ENCODE assay signal across 32 cellular contexts in genomic region chr16:2949705-2950399, GRCh38. TPM values are rescaled to one million over a fixed set of nuclear protein-coding genes. Genes with fewer than 3 reads are reported as not detected.
"Had no signal": no experiment of that assay in that cellular context is flagged by ENCODE, and none has a peak within 500 bp of the region (broad histone marks: within the 10 kb centered on the region; RNA-seq: fewer than 3 reads in every experiment).

No MANE protein-coding gene starts in this region.

- H2AFZ ChIP-seq: parathyroid adenoma had no signal

- H3K4me1 ChIP-seq: esophagus muscularis mucosa, foreskin keratinocyte, heart right ventricle, uterus had no signal

- H3K36me3 ChIP-seq: uterus had no signal

- H3K9ac ChIP-seq: parathyroid adenoma had no signal

- H3K27me3 Mint-ChIP-seq: activated CD4-positive, alpha-beta T cell treated with anti-CD3 and anti-CD28 coated beads, Interleukin-2, amount 10 ng/mL, durations not matched to agents 24 days and 14 days; activated naive CD4-positive, alpha-beta T cell treated with anti-CD3 and anti-CD28 coated beads, Interleukin-2, amount 50 U/mL, for 24 hours; activated naive CD8-positive, alpha-beta T cell treated with anti-CD3 and anti-CD28 coated beads, Interleukin-2, amount 50 U/mL, for 24 hours; stimulated activated naive CD8-positive, alpha-beta T cell treated with anti-CD3 and anti-CD28 coated beads, Interleukin-15, Interleukin-2, amounts not matched to agents 100 ng/mL and 50 ng/mL, for 24 hours; T-helper 17 cell had no signal

- H3K79me2 ChIP-seq: parathyroid adenoma had no signal

- H3K9me3 ChIP-seq: esophagus muscularis mucosa, heart right ventricle, thoracic aorta, uterus had no signal

- DNase-seq: activated CD4-positive, alpha-beta memory T cell treated with anti-CD3 and anti-CD28 coated beads for 36 hours; activated CD4-positive, alpha-beta T cell treated with anti-CD3 and anti-CD28 coated beads, Interleukin-2, amount 10 ng/mL, durations not matched to agents 24 days and 14 days; activated CD4-positive, CD25-positive, alpha-beta regulatory T cell treated with anti-CD3 and anti-CD28 coated beads, Interleukin-2, amount 50 U/mL, for 72 hours; activated CD8-positive, alpha-beta memory T cell treated with anti-CD3 and anti-CD28 coated beads, Interleukin-2, amount 50 U/mL, for 4 hours; activated gamma-delta T cell treated with Interleukin-2 at 50 U/mL for 16 hours; activated naive CD8-positive, alpha-beta T cell treated with anti-CD3 and anti-CD28 coated beads, Interleukin-2, amount 50 U/mL, for 24 hours; activated T-cell treated with anti-CD3 and anti-CD28 coated beads, Interleukin-2, amount 50 U/mL, for 1 hour; amygdala; caudate nucleus; endodermal cell; foreskin keratinocyte; heart right ventricle; left cardiac atrium; mammary epithelial cell; naive B cell; nephron progenitor cell; stimulated activated CD4-positive, alpha-beta T cell treated with anti-CD3 and anti-CD28 coated beads, Interleukin-2, amount 100 ng/mL, for 48 hours; T-helper 17 cell; T1000 had no signal

- H3K27ac Mint-ChIP-seq: activated CD4-positive, alpha-beta memory T cell treated with anti-CD3 and anti-CD28 coated beads for 36 hours; activated CD4-positive, alpha-beta T cell treated with anti-CD3 and anti-CD28 coated beads, Interleukin-2, amount 10 ng/mL, durations not matched to agents 24 days and 14 days; activated naive CD4-positive, alpha-beta T cell treated with anti-CD3 and anti-CD28 coated beads, Interleukin-2, amount 50 U/mL, for 24 hours; activated naive CD8-positive, alpha-beta T cell treated with anti-CD3 and anti-CD28 coated beads, Interleukin-2, amount 50 U/mL, for 24 hours; activated T-helper 1 cell treated with anti-CD3 and anti-CD28 coated beads, Interleukin-12 subunit alpha, Interleukin-12 subunit beta, Interleukin-2, Interleukin-4 antibody, amounts not matched to agents 30 ng/mL and 10 ng/mL and 1 ng/mL, durations not matched to agents 14 hours and 24 hours and 36 hours; endodermal cell; nephron progenitor cell; stimulated activated naive CD8-positive, alpha-beta T cell treated with anti-CD3 and anti-CD28 coated beads, Interleukin-15, Interleukin-2, amounts not matched to agents 100 ng/mL and 50 ng/mL, for 24 hours; T-helper 17 cell had no signal

- H3K27ac ChIP-seq: esophagus muscularis mucosa, foreskin keratinocyte, heart right ventricle, parathyroid adenoma, thoracic aorta, uterus, WERI-Rb-1 had no signal

- H3K4me3 ChIP-seq: esophagus muscularis mucosa, heart right ventricle, thoracic aorta, uterus had no signal

- H3K9me3 Mint-ChIP-seq: activated CD4-positive, alpha-beta memory T cell treated with anti-CD3 and anti-CD28 coated beads for 36 hours; activated CD4-positive, alpha-beta T cell treated with anti-CD3 and anti-CD28 coated beads, Interleukin-2, amount 10 ng/mL, durations not matched to agents 24 days and 14 days; activated naive CD4-positive, alpha-beta T cell treated with anti-CD3 and anti-CD28 coated beads, Interleukin-2, amount 50 U/mL, for 24 hours; activated naive CD8-positive, alpha-beta T cell treated with anti-CD3 and anti-CD28 coated beads, Interleukin-2, amount 50 U/mL, for 24 hours; activated T-helper 1 cell treated with anti-CD3 and anti-CD28 coated beads, Interleukin-12 subunit alpha, Interleukin-12 subunit beta, Interleukin-2, Interleukin-4 antibody, amounts not matched to agents 30 ng/mL and 10 ng/mL and 1 ng/mL, durations not matched to agents 14 hours and 24 hours and 36 hours; naive B cell; stimulated activated naive CD8-positive, alpha-beta T cell treated with anti-CD3 and anti-CD28 coated beads, Interleukin-15, Interleukin-2, amounts not matched to agents 100 ng/mL and 50 ng/mL, for 24 hours had no signal

- H3K27me3 ChIP-seq: uterus had no signal

- H3K4me1 Mint-ChIP-seq: activated CD4-positive, alpha-beta T cell treated with anti-CD3 and anti-CD28 coated beads, Interleukin-2, amount 10 ng/mL, durations not matched to agents 24 days and 14 days had no signal

- ATAC-seq: activated naive CD8-positive, alpha-beta T cell treated with anti-CD3 and anti-CD28 coated beads, Interleukin-2, amount 50 U/mL, for 24 hours; foreskin keratinocyte; left cardiac atrium; T-helper 17 cell had no signal

- H3K4me3 Mint-ChIP-seq: activated CD4-positive, alpha-beta memory T cell treated with anti-CD3 and anti-CD28 coated beads for 36 hours; activated CD4-positive, alpha-beta T cell treated with anti-CD3 and anti-CD28 coated beads, Interleukin-2, amount 10 ng/mL, durations not matched to agents 24 days and 14 days; activated naive CD4-positive, alpha-beta T cell treated with anti-CD3 and anti-CD28 coated beads, Interleukin-2, amount 50 U/mL, for 24 hours; activated naive CD8-positive, alpha-beta T cell treated with anti-CD3 and anti-CD28 coated beads, Interleukin-2, amount 50 U/mL, for 24 hours; activated T-helper 1 cell treated with anti-CD3 and anti-CD28 coated beads, Interleukin-12 subunit alpha, Interleukin-12 subunit beta, Interleukin-2, Interleukin-4 antibody, amounts not matched to agents 30 ng/mL and 10 ng/mL and 1 ng/mL, durations not matched to agents 14 hours and 24 hours and 36 hours; endodermal cell; nephron progenitor cell; stimulated activated naive CD8-positive, alpha-beta T cell treated with anti-CD3 and anti-CD28 coated beads, Interleukin-15, Interleukin-2, amounts not matched to agents 100 ng/mL and 50 ng/mL, for 24 hours; T-helper 17 cell had no signal

RNA-seq across cellular contexts. Expression of gene KREMEN2, which starts 14.2 kb away (rescaled TPM):
- total RNA-seq: activated CD4-positive, alpha-beta memory T cell treated with anti-CD3 and anti-CD28 coated beads for 36 hours; glomerular endothelial cell; heart right ventricle; left cardiac atrium; liver; mucosa of gallbladder; right cardiac atrium; subcutaneous adipose tissue; T-helper 17 cell; thoracic aorta had no signal

RNA-seq across cellular contexts. Expression of gene PKMYT1, which starts 30.4 kb away (rescaled TPM):
- total RNA-seq: T-helper 17 cell had no signal
